ENCODE assay signal across 1 cellular context in genomic region chr14:70416717-70417349, GRCh38.
TF ChIP-seq lines count a peak whose summit lies in the region.

Gene SYNJ2BP (minus strand): TSS chr14:70417090. CDS start chr14:70416963, 127 bp downstream.

TF ChIP-seq in H1, 55 proteins besides CTCF, POLR2A, EP300 and RAD21 (continued from another document):
- no peak for TF ChIP-seq JUN (IDR thresholded peaks at IDR 0.05; ENCODE audit: low read depth, low read length)
- TF ChIP-seq BACH1 (IDR thresholded peaks at IDR 0.05; ENCODE audit: low read length), result no peak
- no peak for TF ChIP-seq TEAD4 (IDR thresholded peaks at IDR 0.05; ENCODE audit: low read depth, low read length)
- TF ChIP-seq PHF8 (conservative IDR thresholded peaks at IDR 0.05; ENCODE audit: low read depth, low read length), result peak; percentile 78
- TF ChIP-seq HDAC2 (IDR thresholded peaks at IDR 0.05; ENCODE audit: borderline replicate concordance in 1 of 2, low read depth in 2 of 2, low read length in 2 of 2), result peak; percentile 61 to 86; a peak in 1 of 4 replicates
- TF ChIP-seq RXRA (IDR thresholded peaks at IDR 0.05; ENCODE audit: insufficient read depth, low read depth, low read length), result no peak
- no peak for TF ChIP-seq CEBPB (IDR thresholded peaks at IDR 0.05; ENCODE audit: low read depth, low read length)
- no peak for TF ChIP-seq USF2 (IDR thresholded peaks at IDR 0.05; ENCODE audit: low read length)
- TF ChIP-seq KDM1A (IDR thresholded peaks at IDR 0.05; ENCODE audit: borderline replicate concordance, low read length), result 0 out of 2 replicates have a peak, but pooled peaks have one; percentile 28
